ENCODE assay signal across 8 cellular contexts in the genomic region with DNA sequence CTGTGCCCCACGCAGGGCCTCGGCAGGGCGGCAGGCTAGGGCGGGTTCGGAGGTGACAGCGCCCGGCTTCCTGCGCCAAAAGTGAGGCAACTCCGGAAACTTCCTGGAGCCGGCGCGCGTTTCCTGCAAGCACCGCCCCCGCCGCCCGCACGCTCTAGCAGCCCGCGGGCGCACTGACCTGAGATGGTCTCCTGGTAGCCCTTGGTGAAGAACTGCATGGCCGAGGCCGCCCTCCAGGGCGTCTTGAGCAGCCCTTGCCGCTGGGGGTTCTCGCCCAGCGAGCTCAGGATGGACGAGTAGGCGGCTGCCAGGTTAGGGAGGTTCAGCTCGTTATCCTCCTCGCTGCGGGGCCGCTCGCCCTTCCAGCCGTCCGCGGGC. TPM values are rescaled to one million over a fixed set of nuclear protein-coding genes. Genes with fewer than 3 reads are reported as not detected.
A peak's percentile ranks its signal among the peaks of the same experiment; 100 is the strongest.
DNase-seq lines count a peak whose midpoint lies in the region; ATAC-seq and TF ChIP-seq lines count a peak whose summit lies in the region.

No MANE protein-coding gene starts in this region.

- H3K36me3 Mint-ChIP-seq in activated naive CD8-positive, alpha-beta T cell treated with anti-CD3 and anti-CD28 coated beads, Interleukin-2, amount 10 ng/mL, durations not matched to agents 7 days and 5 days: peaks cover 17% of the 10 kb centered on the region

- intact Hi-C loops in sigmoid colon (cut with DNase I): no loop called here

- H3K27me3 ChIP-seq in right atrium auricular region (no peaks in the 10 kb centered on the region), sigmoid colon (peaks cover 0 to 15% (median 0%) of the 10 kb centered on the region in 3 donors)

- H3K9me3 Mint-ChIP-seq in activated naive CD8-positive, alpha-beta T cell treated with anti-CD3 and anti-CD28 coated beads, Interleukin-2, amount 10 ng/mL, durations not matched to agents 7 days and 5 days: no peaks in the 10 kb centered on the region

- ATAC-seq in GM21723 (IDR thresholded peaks at IDR 0.05; ENCODE audit: unreplicated experiment): peak; percentile 56
- peak; percentile 62 for ATAC-seq in activated naive CD8-positive, alpha-beta T cell treated with anti-CD3 and anti-CD28 coated beads, Interleukin-2, amount 10 ng/mL, durations not matched to agents 7 days and 5 days (ENCODE audit: low read depth)

- H3K9ac ChIP-seq in ES-I3 (ENCODE audit: low read depth, low read length): peak overlapping the region; percentile 88

- H3K27ac ChIP-seq in right atrium auricular region (peak overlapping the region; percentile 75 to 81), sigmoid colon (peak overlapping the region; percentile 72 to 80 (median 74))

- peak; percentile 54 for DNase-seq in Jurkat, Clone E6-1 (ENCODE audit: low read depth, low spot score)
- DNase-seq in SW 1271 (lab: John Stamatoyannopoulos, UW) (peak; percentile 21 to 59), right atrium auricular region (ENCODE audit: low spot score) (peak; percentile 84), sigmoid colon (peak; percentile 87), midbrain (lab: John Stamatoyannopoulos, UW) (no peak)
- DNase-seq in activated naive CD8-positive, alpha-beta T cell treated with anti-CD3 and anti-CD28 coated beads, Interleukin-2, amount 10 ng/mL, durations not matched to agents 7 days and 5 days: peak; percentile 87

- POLR2A ChIA-PET in activated naive CD8-positive, alpha-beta T cell treated with anti-CD3 and anti-CD28 coated beads, Interleukin-2, amount 10 ng/mL, durations not matched to agents 7 days and 5 days (lab: Charles Lee): interaction anchor here (0.7 to 3.4 kb wide), 5 partner anchors 11 to 127 kb away, joined by 3 to 31 read pairs (median 5); no protein-coding TSS in a partner anchor

- no peak for TF ChIP-seq EP300 in sigmoid colon (IDR thresholded peaks at IDR 0.05)

- H3K4me3 Mint-ChIP-seq in activated naive CD8-positive, alpha-beta T cell treated with anti-CD3 and anti-CD28 coated beads, Interleukin-2, amount 10 ng/mL, durations not matched to agents 7 days and 5 days: peak overlapping the region; percentile 92

- peak overlapping the region; percentile 89 for H3K27ac Mint-ChIP-seq in activated naive CD8-positive, alpha-beta T cell treated with anti-CD3 and anti-CD28 coated beads, Interleukin-2, amount 10 ng/mL, durations not matched to agents 7 days and 5 days

- H3K27me3 Mint-ChIP-seq in activated naive CD8-positive, alpha-beta T cell treated with anti-CD3 and anti-CD28 coated beads, Interleukin-2, amount 10 ng/mL, durations not matched to agents 7 days and 5 days: no peaks in the 10 kb centered on the region

- H3K4me1 ChIP-seq in ES-I3 (ENCODE audit: insufficient read depth, low read length) (peaks cover 5% of the 10 kb centered on the region; the same call in 1 of the 2 replicates), right atrium auricular region (peaks cover 0 to 11% of the 10 kb centered on the region in 2 donors), sigmoid colon (peaks cover 0 to 22% (median 13%) of the 10 kb centered on the region in 4 donors)

- TF ChIP-seq CTCF in right atrium auricular region (IDR thresholded peaks at IDR 0.05) (no peak), sigmoid colon (IDR thresholded peaks at IDR 0.05) (peak in 1 of 4 experiments; percentile 3)

- peak overlapping the region; percentile 82 for H3K4me3 ChIP-seq in Jurkat, Clone E6-1 (ENCODE audit: low read length)
- H3K4me3 ChIP-seq in right atrium auricular region: peak overlapping the region; percentile 70 to 75
- peak overlapping the region; percentile 52 to 89 (median 74) for H3K4me3 ChIP-seq in sigmoid colon

- H3K9me3 ChIP-seq in ES-I3 (ENCODE audit: control insufficient read depth, insufficient read depth, low read length): no peaks in the 10 kb centered on the region
- no peaks in the 10 kb centered on the region for H3K9me3 ChIP-seq in right atrium auricular region
- H3K9me3 ChIP-seq in sigmoid colon: no peaks in the 10 kb centered on the region

- peaks cover 33% of the 10 kb centered on the region for H3K4me1 Mint-ChIP-seq in activated naive CD8-positive, alpha-beta T cell treated with anti-CD3 and anti-CD28 coated beads, Interleukin-2, amount 10 ng/mL, durations not matched to agents 7 days and 5 days

- H3K36me3 ChIP-seq in ES-I3 (ENCODE audit: insufficient read depth, low read length): no peaks in the 10 kb centered on the region
- no peaks in the 10 kb centered on the region for H3K36me3 ChIP-seq in right atrium auricular region
- H3K36me3 ChIP-seq in sigmoid colon: no peaks in the 10 kb centered on the region

- 0 to 1% methylated on average over 37 of the region's 37 CpGs for WGBS in sigmoid colon, 2 donors

- no peak for TF ChIP-seq POLR2A in sigmoid colon (IDR thresholded peaks at IDR 0.05)

RNA-seq across cellular contexts. Expression of gene GCH1, which starts 0.5 kb away (rescaled TPM):
- 23.3 TPM for polyA plus RNA-seq in Jurkat, Clone E6-1 (2012; ENCODE audit: insufficient read depth, insufficient read length)
- total RNA-seq in activated naive CD8-positive, alpha-beta T cell treated with anti-CD3 and anti-CD28 coated beads, Interleukin-2, amount 10 ng/mL, durations not matched to agents 7 days and 5 days: 10 to 100 TPM; 46.4 to 47.3 TPM
- 1 to 10 TPM; 2.4 to 3.8 TPM for total RNA-seq in right atrium auricular region
- total RNA-seq in sigmoid colon: 1 to 10 TPM; 3.2 to 8.1 (median 3.9) TPM
- polyA plus RNA-seq in sigmoid colon: 10 to 100 TPM; 18.7 to 46.2 (median 24.6) TPM

Comparison
In these comparisons a context has a peak if more than half of its experiments do, and no peak if none do; other contexts are left out.
1. RNA of gene GCH1, which starts 0.5 kb away (total RNA-seq): 46.4 to 47.3 TPM in activated naive CD8-positive, alpha-beta T cell treated with anti-CD3 and anti-CD28 coated beads, Interleukin-2, amount 10 ng/mL, durations not matched to agents 7 days and 5 days; 3.2 to 8.1 TPM in sigmoid colon and 2.4 to 3.8 TPM in right atrium auricular region; every median in the first group is over 4 times any median in the second.
2. Peak in every context shown above with its lines, with median percentiles within 50 percentile points of each other: H3K4me3 ChIP-seq.